12 cellular contexts compared by ENCODE assay signal in genomic region chr5:80231243-80231642, GRCh38. TPM values are rescaled to one million over a fixed set of nuclear protein-coding genes. Genes with fewer than 3 reads are reported as not detected.
DNase-seq lines count a peak whose midpoint lies in the region; ATAC-seq and TF ChIP-seq lines count a peak whose summit lies in the region.
"Had no signal": no experiment of that assay in that cellular context is flagged by ENCODE, and none has a peak within 500 bp of the region (broad histone marks: within the 10 kb centered on the region; RNA-seq: fewer than 3 reads in every experiment).

No MANE protein-coding gene starts in this region.

- H3K4me3 ChIP-seq in endodermal cell (ENCODE audit: low read length), result no peak overlapping the region
- H3K4me3 ChIP-seq in mucosa of descending colon, result no peak overlapping the region
- H3K4me3 ChIP-seq: breast epithelium, sigmoid colon had no signal

- H3K4me3 Mint-ChIP-seq in activated CD4-positive, alpha-beta memory T cell treated with anti-CD3 and anti-CD28 coated beads for 36 hours, result no peak overlapping the region
- no peak overlapping the region for H3K4me3 Mint-ChIP-seq in activated CD4-positive, alpha-beta memory T cell treated with anti-CD3 and anti-CD28 coated beads, Interleukin-2, amount 10 ng/mL, durations not matched to agents 7 days and 5 days
- no peak overlapping the region for H3K4me3 Mint-ChIP-seq in endodermal cell

- 90 to 94% methylated on average over 2 to 3 of the region's 3 CpGs for WGBS in endodermal cell (ENCODE audit: insufficient coverage in 1 of 2, insufficient read length in 1 of 2), 2 experiments

- H3K4me1 Mint-ChIP-seq in activated CD4-positive, alpha-beta memory T cell treated with anti-CD3 and anti-CD28 coated beads for 36 hours (ENCODE audit: low read depth), result peaks cover 73% of the 10 kb centered on the region
- peaks cover 52% of the 10 kb centered on the region for H3K4me1 Mint-ChIP-seq in activated CD4-positive, alpha-beta memory T cell treated with anti-CD3 and anti-CD28 coated beads, Interleukin-2, amount 10 ng/mL, durations not matched to agents 7 days and 5 days
- peaks cover 27% of the 10 kb centered on the region for H3K4me1 Mint-ChIP-seq in endodermal cell

- DNase-seq in activated CD4-positive, alpha-beta memory T cell treated with anti-CD3 and anti-CD28 coated beads for 36 hours, result peak; percentile 55
- DNase-seq in activated CD4-positive, alpha-beta memory T cell treated with anti-CD3 and anti-CD28 coated beads, Interleukin-2, amount 10 ng/mL, durations not matched to agents 7 days and 5 days, result no peak
- DNase-seq in RPMI7951 (ENCODE audit: low read depth) (peak; percentile 64), endodermal cell (no peak), renal cortical epithelial cell (ENCODE audit: low read depth) (peak; percentile 94), mucosa of descending colon (no peak), NAMALWA (ENCODE audit: low spot score) (no peak), UCSD-AML1 (lab: John Stamatoyannopoulos, UW; ENCODE audit: unreplicated experiment) (no peak)
- DNase-seq: activated CD4-positive, alpha-beta T cell treated with anti-CD3 and anti-CD28 coated beads, Interleukin-2, amount 50 U/mL, for 48 hours; midbrain; sigmoid colon had no signal

- no peaks in the 10 kb centered on the region for H3K27me3 ChIP-seq in endodermal cell (ENCODE audit: control insufficient read depth, insufficient read depth, low read length, poor library complexity, severe bottlenecking)
- H3K27me3 ChIP-seq: breast epithelium, sigmoid colon had no signal

- peak overlapping the region; percentile 67 for H3K27ac Mint-ChIP-seq in activated CD4-positive, alpha-beta memory T cell treated with anti-CD3 and anti-CD28 coated beads for 36 hours
- no peak overlapping the region for H3K27ac Mint-ChIP-seq in activated CD4-positive, alpha-beta memory T cell treated with anti-CD3 and anti-CD28 coated beads, Interleukin-2, amount 10 ng/mL, durations not matched to agents 7 days and 5 days
- H3K27ac Mint-ChIP-seq in endodermal cell, result peak overlapping the region; percentile 15

- intact Hi-C loops in activated CD4-positive, alpha-beta memory T cell treated with anti-CD3 and anti-CD28 coated beads for 36 hours (cut with micrococcal nuclease), result loop anchor here (1.0 kb wide), 1 partner anchor 13 kb away; no protein-coding TSS in a partner anchor
- intact Hi-C loops in mucosa of descending colon (cut with DNase I, micrococcal nuclease), result no loop called here

- H3K36me3 ChIP-seq in endodermal cell (ENCODE audit: control insufficient read depth, insufficient read depth, low read length), result peaks cover 39% of the 10 kb centered on the region
- H3K36me3 ChIP-seq in mucosa of descending colon (ENCODE audit: low read depth), result no peaks in the 10 kb centered on the region
- H3K36me3 ChIP-seq: breast epithelium, sigmoid colon had no signal

- no peak for ATAC-seq in mucosa of descending colon

- POLR2A ChIA-PET in activated CD4-positive, alpha-beta memory T cell treated with anti-CD3 and anti-CD28 coated beads for 36 hours (lab: Charles Lee), result interaction anchor here (0.6 to 1.7 kb wide), 3 partner anchors 14 to 25 kb away, joined by 3 to 7 read pairs (median 6); partner anchors contain the start of gene SERINC5
- POLR2A ChIA-PET in activated CD4-positive, alpha-beta memory T cell treated with anti-CD3 and anti-CD28 coated beads, Interleukin-2, amount 10 ng/mL, durations not matched to agents 7 days and 5 days (lab: Charles Lee), result interaction anchor here (1.0 to 2.2 kb wide), 2 partner anchors 24 to 26 kb away, joined by 3 to 9 read pairs; partner anchors contain the start of gene SERINC5

- H3K27me3 Mint-ChIP-seq in activated CD4-positive, alpha-beta memory T cell treated with anti-CD3 and anti-CD28 coated beads for 36 hours, result no peaks in the 10 kb centered on the region
- no peaks in the 10 kb centered on the region for H3K27me3 Mint-ChIP-seq in activated CD4-positive, alpha-beta memory T cell treated with anti-CD3 and anti-CD28 coated beads, Interleukin-2, amount 10 ng/mL, durations not matched to agents 7 days and 5 days
- H3K27me3 Mint-ChIP-seq in endodermal cell (ENCODE audit: insufficient read depth), result no peaks in the 10 kb centered on the region

- no peak overlapping the region for H3K9ac ChIP-seq in endodermal cell (ENCODE audit: extremely low read depth, low read length, poor library complexity, severe bottlenecking)

- CTCF ChIA-PET in activated CD4-positive, alpha-beta memory T cell treated with anti-CD3 and anti-CD28 coated beads for 36 hours (lab: Charles Lee), result no interaction called here
- CTCF ChIA-PET in activated CD4-positive, alpha-beta memory T cell treated with anti-CD3 and anti-CD28 coated beads, Interleukin-2, amount 10 ng/mL, durations not matched to agents 7 days and 5 days (lab: Charles Lee), result no interaction called here

- peaks cover 14% of the 10 kb centered on the region for H3K36me3 Mint-ChIP-seq in activated CD4-positive, alpha-beta memory T cell treated with anti-CD3 and anti-CD28 coated beads for 36 hours
- peaks cover 34% of the 10 kb centered on the region for H3K36me3 Mint-ChIP-seq in activated CD4-positive, alpha-beta memory T cell treated with anti-CD3 and anti-CD28 coated beads, Interleukin-2, amount 10 ng/mL, durations not matched to agents 7 days and 5 days (ENCODE audit: low read depth)
- peaks cover 17% of the 10 kb centered on the region for H3K36me3 Mint-ChIP-seq in endodermal cell (ENCODE audit: low read depth)

- H3K9me3 ChIP-seq in endodermal cell (ENCODE audit: control insufficient read depth, low read length) (no peaks in the 10 kb centered on the region), mucosa of descending colon (no peaks in the 10 kb centered on the region)
- H3K9me3 ChIP-seq: breast epithelium, sigmoid colon had no signal

- no peak overlapping the region for H3K27ac ChIP-seq in endodermal cell (ENCODE audit: low read depth, low read length)
- H3K27ac ChIP-seq: breast epithelium, sigmoid colon had no signal

- no peak for TF ChIP-seq CTCF in endodermal cell (conservative IDR thresholded peaks at IDR 0.05)
- TF ChIP-seq CTCF in mucosa of descending colon (IDR thresholded peaks at IDR 0.05), result no peak

- H3K4me1 ChIP-seq in endodermal cell (ENCODE audit: control insufficient read depth, insufficient read depth, low read length), result no peaks in the 10 kb centered on the region
- peaks cover 34% of the 10 kb centered on the region for H3K4me1 ChIP-seq in mucosa of descending colon (ENCODE audit: low read depth)

- no peaks in the 10 kb centered on the region for H3K9me3 Mint-ChIP-seq in activated CD4-positive, alpha-beta memory T cell treated with anti-CD3 and anti-CD28 coated beads for 36 hours
- peaks cover 4% of the 10 kb centered on the region for H3K9me3 Mint-ChIP-seq in activated CD4-positive, alpha-beta memory T cell treated with anti-CD3 and anti-CD28 coated beads, Interleukin-2, amount 10 ng/mL, durations not matched to agents 7 days and 5 days
- H3K9me3 Mint-ChIP-seq in endodermal cell, result no peaks in the 10 kb centered on the region

RNA-seq across cellular contexts. Expression of gene SERINC5, which starts 24.6 kb away (rescaled TPM):
- total RNA-seq in activated CD4-positive, alpha-beta memory T cell treated with anti-CD3 and anti-CD28 coated beads for 36 hours, result 10 to 100 TPM; 42.8 to 48.0 TPM
- total RNA-seq in activated CD4-positive, alpha-beta memory T cell treated with anti-CD3 and anti-CD28 coated beads, Interleukin-2, amount 10 ng/mL, durations not matched to agents 7 days and 5 days, result 10 to 100 TPM; 59.1 to 60.6 TPM
- 2.5 and 3.0 TPM in 2 replicates for total RNA-seq in RPMI7951 (2014; rRNA removed; shearing (Covaris generic))
- 100 to 1,000 TPM; 134 to 183 TPM for total RNA-seq in endodermal cell
- polyA plus RNA-seq in endodermal cell (2013, experiment 1 of 2), result 34.9 TPM
- polyA plus RNA-seq in endodermal cell (2013, experiment 2 of 2), result 34.7 TPM
- 8.7 and 23.7 TPM in 2 replicates for total RNA-seq in renal cortical epithelial cell
- 100 to 1,000 TPM in 2 of 3 donors, 10 to 100 TPM in 1; 66.6 to 153 (median 126) TPM for total RNA-seq in mucosa of descending colon

Comparison
In these comparisons a context has a peak if more than half of its experiments do, and no peak if none do; other contexts are left out.
1. DNase-seq: peak in activated CD4-positive, alpha-beta memory T cell treated with anti-CD3 and anti-CD28 coated beads for 36 hours (single experiment), RPMI7951 (single experiment) and renal cortical epithelial cell (single experiment); none in activated CD4-positive, alpha-beta memory T cell treated with anti-CD3 and anti-CD28 coated beads, Interleukin-2, amount 10 ng/mL, durations not matched to agents 7 days and 5 days (single experiment), endodermal cell (single experiment), mucosa of descending colon (0 of 3), NAMALWA (single experiment) and UCSD-AML1 (single experiment).